Comparison of ENCODE assay signal across 15 cellular contexts in genomic region chr4:99845708-99846469, GRCh38. TPM values are rescaled to one million over a fixed set of nuclear protein-coding genes. Genes with fewer than 3 reads are reported as not detected.
A peak's percentile ranks its signal among the peaks of the same experiment; 100 is the strongest.
DNase-seq lines count a peak whose midpoint lies in the region; ATAC-seq and TF ChIP-seq lines count a peak whose summit lies in the region.
"Had no signal": no experiment of that assay in that cellular context is flagged by ENCODE, and none has a peak within 500 bp of the region (broad histone marks: within the 10 kb centered on the region; RNA-seq: fewer than 3 reads in every experiment).

No MANE protein-coding gene starts in this region.

- H3K9me3 ChIP-seq in colonic mucosa, result no peaks in the 10 kb centered on the region
- H3K9me3 ChIP-seq: SK-N-SH had no signal

- H3K27me3 ChIP-seq in colonic mucosa, result no peaks in the 10 kb centered on the region

- H3K4me3 Mint-ChIP-seq in activated CD4-positive, alpha-beta memory T cell treated with anti-CD3 and anti-CD28 coated beads for 36 hours, result no peak overlapping the region
- no peak overlapping the region for H3K4me3 Mint-ChIP-seq in stimulated activated memory B cell treated with anti-CD40 and anti-IgM and Interleukin-4, amounts not matched to agents 10 μg/mL and 1 μg/mL and 100 μg/mL, for 72 hours
- no peak overlapping the region for H3K4me3 Mint-ChIP-seq in nephron progenitor cell

- H3K27ac Mint-ChIP-seq in activated CD4-positive, alpha-beta memory T cell treated with anti-CD3 and anti-CD28 coated beads for 36 hours, result peak overlapping the region; percentile 70
- peak overlapping the region; percentile 98 for H3K27ac Mint-ChIP-seq in stimulated activated memory B cell treated with anti-CD40 and anti-IgM and Interleukin-4, amounts not matched to agents 10 μg/mL and 1 μg/mL and 100 μg/mL, for 72 hours
- H3K27ac Mint-ChIP-seq in nephron progenitor cell, result no peak overlapping the region

- peaks cover 70% of the 10 kb centered on the region for H3K4me1 Mint-ChIP-seq in activated CD4-positive, alpha-beta memory T cell treated with anti-CD3 and anti-CD28 coated beads for 36 hours (ENCODE audit: low read depth)
- peaks cover 85% of the 10 kb centered on the region for H3K4me1 Mint-ChIP-seq in stimulated activated memory B cell treated with anti-CD40 and anti-IgM and Interleukin-4, amounts not matched to agents 10 μg/mL and 1 μg/mL and 100 μg/mL, for 72 hours
- no peaks in the 10 kb centered on the region for H3K4me1 Mint-ChIP-seq in nephron progenitor cell

- no peaks in the 10 kb centered on the region for H3K4me1 ChIP-seq in colonic mucosa

- H3K36me3 ChIP-seq in colonic mucosa, result no peaks in the 10 kb centered on the region

- H3K27ac ChIP-seq in colonic mucosa, result no peak overlapping the region

- CTCF ChIA-PET in activated CD4-positive, alpha-beta memory T cell treated with anti-CD3 and anti-CD28 coated beads for 36 hours (lab: Charles Lee), result interaction anchor here (0.7 to 4.2 kb wide), 8 partner anchors 11 to 248 kb away, joined by 3 to 20 read pairs (median 4); no protein-coding TSS in a partner anchor

- peaks cover 25% of the 10 kb centered on the region for H3K36me3 Mint-ChIP-seq in activated CD4-positive, alpha-beta memory T cell treated with anti-CD3 and anti-CD28 coated beads for 36 hours
- H3K36me3 Mint-ChIP-seq in stimulated activated memory B cell treated with anti-CD40 and anti-IgM and Interleukin-4, amounts not matched to agents 10 μg/mL and 1 μg/mL and 100 μg/mL, for 72 hours, result peaks cover 66% of the 10 kb centered on the region
- H3K36me3 Mint-ChIP-seq in nephron progenitor cell (ENCODE audit: low read depth), result no peaks in the 10 kb centered on the region

- no peaks in the 10 kb centered on the region for H3K9me3 Mint-ChIP-seq in activated CD4-positive, alpha-beta memory T cell treated with anti-CD3 and anti-CD28 coated beads for 36 hours
- no peaks in the 10 kb centered on the region for H3K9me3 Mint-ChIP-seq in stimulated activated memory B cell treated with anti-CD40 and anti-IgM and Interleukin-4, amounts not matched to agents 10 μg/mL and 1 μg/mL and 100 μg/mL, for 72 hours
- H3K9me3 Mint-ChIP-seq in nephron progenitor cell, result no peaks in the 10 kb centered on the region

- TF ChIP-seq CTCF in nephron progenitor cell (IDR thresholded peaks at IDR 0.05) (no peak), colonic mucosa (IDR thresholded peaks at IDR 0.05) (no peak)

- POLR2A ChIA-PET in activated CD4-positive, alpha-beta memory T cell treated with anti-CD3 and anti-CD28 coated beads for 36 hours (lab: Charles Lee), result interaction anchor here (1.3 to 3.7 kb wide), 3 partner anchors 11 to 29 kb away, joined by 7 to 29 read pairs (median 16); partner anchors contain the start of gene DAPP1

- peak; percentile 24 for DNase-seq in activated naive CD4-positive, alpha-beta T cell treated with Interleukin-2 at 50 U/mL for 16 hours
- no peak for DNase-seq in activated naive CD4-positive, alpha-beta T cell (lab: John Stamatoyannopoulos, UW)
- DNase-seq in activated CD4-positive, alpha-beta memory T cell treated with anti-CD3 and anti-CD28 coated beads for 36 hours, result peak; percentile 22
- DNase-seq in nephron progenitor cell (no peak), colonic mucosa (no peak)
- DNase-seq: AML-193, erythroblast, Kasumi-1, mesendoderm, NCI-H510A had no signal

- H3K9ac ChIP-seq in colonic mucosa (ENCODE audit: low read depth in 2 of 2, low read length in 2 of 2), result no peak overlapping the region
- H3K9ac ChIP-seq: SK-N-SH had no signal

- intact Hi-C loops in activated CD4-positive, alpha-beta memory T cell treated with anti-CD3 and anti-CD28 coated beads for 36 hours (cut with micrococcal nuclease), result loop anchor here (2.0 to 10.0 kb wide), 4 partner anchors 49 to 1361 kb away; partner anchors contain the start of gene LAMTOR3
- intact Hi-C loops in colonic mucosa (cut with DNase I), result no loop called here

- no peak overlapping the region for H3K4me3 ChIP-seq in colonic mucosa

- peak; percentile 36 for ATAC-seq in HG03175 (IDR thresholded peaks at IDR 0.05; ENCODE audit: unreplicated experiment)
- no peak for ATAC-seq in stimulated activated memory B cell treated with anti-CD40 and anti-IgM and Interleukin-4, amounts not matched to agents 10 μg/mL and 1 μg/mL and 100 μg/mL, for 72 hours
- ATAC-seq in GM18907 (IDR thresholded peaks at IDR 0.05; ENCODE audit: unreplicated experiment), result no peak
- ATAC-seq: HCT116 had no signal

- no peaks in the 10 kb centered on the region for H3K27me3 Mint-ChIP-seq in activated CD4-positive, alpha-beta memory T cell treated with anti-CD3 and anti-CD28 coated beads for 36 hours
- H3K27me3 Mint-ChIP-seq in stimulated activated memory B cell treated with anti-CD40 and anti-IgM and Interleukin-4, amounts not matched to agents 10 μg/mL and 1 μg/mL and 100 μg/mL, for 72 hours, result no peaks in the 10 kb centered on the region
- no peaks in the 10 kb centered on the region for H3K27me3 Mint-ChIP-seq in nephron progenitor cell (ENCODE audit: low read depth, poor library complexity)

RNA-seq across cellular contexts. Expression of gene DAPP1, which starts 29.3 kb away (rescaled TPM):
- 10 to 100 TPM; 23.6 TPM for total RNA-seq in activated CD4-positive, alpha-beta memory T cell treated with anti-CD3 and anti-CD28 coated beads for 36 hours
- 1 to 10 TPM; 3.6 to 5.0 TPM for total RNA-seq in colonic mucosa

RNA-seq across cellular contexts. Expression of gene LAMTOR3, which starts 48.3 kb away (rescaled TPM):
- 10 to 100 TPM; 21.8 to 26.1 TPM for total RNA-seq in activated CD4-positive, alpha-beta memory T cell treated with anti-CD3 and anti-CD28 coated beads for 36 hours
- 10 to 100 TPM; 45.6 to 67.2 TPM for total RNA-seq in colonic mucosa

Comparison
In these comparisons a context has a peak if more than half of its experiments do, and no peak if none do; other contexts are left out.
1. DNase-seq: peak in activated naive CD4-positive, alpha-beta T cell treated with Interleukin-2 at 50 U/mL for 16 hours (single experiment) and activated CD4-positive, alpha-beta memory T cell treated with anti-CD3 and anti-CD28 coated beads for 36 hours (single experiment); none in activated naive CD4-positive, alpha-beta T cell (0 of 4), nephron progenitor cell (single experiment) and colonic mucosa (single experiment).
2. RNA of gene DAPP1, which starts 29.3 kb away (total RNA-seq): 23.6 TPM in activated CD4-positive, alpha-beta memory T cell treated with anti-CD3 and anti-CD28 coated beads for 36 hours; 3.6 to 5.0 TPM in colonic mucosa; every median in the first group is over 4 times any median in the second.